In the genomic region with DNA sequence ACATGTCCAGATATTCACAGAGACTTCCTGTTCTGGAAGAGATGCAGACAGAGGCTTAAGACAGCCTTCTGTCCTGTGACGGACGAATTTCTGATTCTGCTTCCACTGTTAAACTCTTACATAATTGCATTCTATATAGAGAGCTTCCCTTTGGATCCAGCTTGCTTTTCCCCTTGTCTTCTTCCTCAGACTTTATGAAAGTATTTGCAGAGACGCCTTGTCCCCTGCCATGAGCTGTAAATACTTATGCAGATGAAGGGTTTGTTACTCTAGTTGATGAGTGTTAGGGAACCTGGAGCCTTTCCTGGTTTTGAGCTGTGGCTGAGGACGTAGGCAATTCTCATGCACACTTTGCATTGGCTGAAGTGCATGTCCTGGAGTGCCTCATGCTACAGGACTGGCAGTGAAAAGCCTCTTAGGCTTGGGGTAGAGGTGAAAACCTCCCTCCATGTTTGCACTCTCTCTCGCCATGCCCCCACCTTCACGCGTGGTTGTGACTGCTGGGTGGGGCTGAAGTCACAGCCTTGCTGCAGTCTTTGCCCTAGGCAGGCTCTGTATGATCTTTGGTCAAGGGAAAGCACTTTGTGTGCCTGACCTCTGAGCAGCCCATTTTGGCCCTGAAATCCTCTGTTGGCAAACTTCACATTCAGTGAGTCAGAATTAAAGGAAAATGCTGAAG, we compare ENCODE assay signal across 10 cellular contexts.
DNase-seq lines count a peak whose midpoint lies in the region; ATAC-seq and TF ChIP-seq lines count a peak whose summit lies in the region.
"Had no signal": no experiment of that assay in that cellular context is flagged by ENCODE, and none has a peak within 500 bp of the region (broad histone marks: within the 10 kb centered on the region; RNA-seq: fewer than 3 reads in every experiment).

No MANE protein-coding gene starts in this region.

- no peak overlapping the region for H4K8ac ChIP-seq in mesenchymal stem cell (ENCODE audit: low read length)

- H2BK12ac ChIP-seq in mesenchymal stem cell (ENCODE audit: low read length in 2 of 2), result no peak overlapping the region

- H4K20me1 ChIP-seq in PC-9 (ENCODE audit: insufficient read depth), result no peaks in the 10 kb centered on the region

- peak; percentile 53 to 85 for TF ChIP-seq EP300 in tibial nerve (IDR thresholded peaks at IDR 0.05)

- WGBS in mesenchymal stem cell, result 29% methylated on average over 7 of the region's 7 CpGs
- 25% methylated on average over 7 of the region's 7 CpGs for WGBS in tibial nerve, 2 donors
- WGBS in prostate gland, result 51% methylated on average over 7 of the region's 7 CpGs

- no peaks in the 10 kb centered on the region; the same call in 1 of the 2 replicates for H3K9me2 ChIP-seq in PC-9 (ENCODE audit: insufficient read depth)

- H3K9me3 ChIP-seq in RWPE2 (ENCODE audit: severe bottlenecking) (no peaks in the 10 kb centered on the region), mesenchymal stem cell (ENCODE audit: control insufficient read depth, low read length) (no peaks in the 10 kb centered on the region), tibial nerve (no peaks in the 10 kb centered on the region), prostate gland (no peaks in the 10 kb centered on the region), PC-9 (ENCODE audit: insufficient read depth, low read depth) (no peaks in the 10 kb centered on the region)

- no peaks in the 10 kb centered on the region for H3F3A ChIP-seq in PC-9 (ENCODE audit: insufficient read depth, low read depth)

- no peaks in the 10 kb centered on the region for H3K79me2 ChIP-seq in PC-9 (ENCODE audit: low read depth)

- no peak overlapping the region for H2AK5ac ChIP-seq in mesenchymal stem cell (ENCODE audit: low read length, severe bottlenecking)

- H3K27me3 ChIP-seq in RWPE2 (ENCODE audit: insufficient read depth, poor library complexity, severe bottlenecking) (no peaks in the 10 kb centered on the region), mesenchymal stem cell (ENCODE audit: control insufficient read depth in 1 of 2, insufficient read depth in 1 of 2, low read length in 2 of 2) (no peaks in the 10 kb centered on the region), tibial nerve (no peaks in the 10 kb centered on the region), prostate gland (replicated peaks; ENCODE audit: insufficient read depth) (no peaks in the 10 kb centered on the region), PC-9 (ENCODE audit: insufficient read depth, low read depth) (no peaks in the 10 kb centered on the region)

- TF ChIP-seq CTCF in RWPE2 (IDR thresholded peaks at IDR 0.05; ENCODE audit: poor library complexity, severe bottlenecking), result no peak
- TF ChIP-seq CTCF in fibroblast of mammary gland (conservative IDR thresholded peaks at IDR 0.05; ENCODE audit: control insufficient read depth, insufficient read depth, low read depth, low read length), result no peak
- no peak for TF ChIP-seq CTCF in tibial nerve (IDR thresholded peaks at IDR 0.05)
- TF ChIP-seq CTCF in prostate gland (IDR thresholded peaks at IDR 0.05), result no peak
- TF ChIP-seq CTCF in PC-9 (conservative IDR thresholded peaks at IDR 0.05), result no peak

- BruUV-seq in PC-9 (replicated peaks; lab: Mats Ljungman, UMichigan), result no TSS peak

- H3K4me3 ChIP-seq in RWPE2 (ENCODE audit: severe bottlenecking) (no peak overlapping the region), fibroblast of mammary gland (ENCODE audit: control insufficient read depth, low read depth, low read length) (no peak overlapping the region), mesenchymal stem cell (ENCODE audit: insufficient read depth in 1 of 2, low read depth in 1 of 2, low read length in 2 of 2) (peak overlapping the region in 1 of 2 experiments; percentile 37), tibial nerve (no peak overlapping the region), prostate gland (no peak overlapping the region), PC-9 (no peak overlapping the region)

- CTCF ChIA-PET in PC-9 (lab: Charles Lee), result no interaction called here

- no peak overlapping the region for H2BK5ac ChIP-seq in mesenchymal stem cell (ENCODE audit: low read depth, low read length, poor library complexity, severe bottlenecking)

- H3K4me1 ChIP-seq in RWPE2 (ENCODE audit: insufficient read depth, poor library complexity, severe bottlenecking) (peaks cover 11% of the 10 kb centered on the region), mesenchymal stem cell (ENCODE audit: control insufficient read depth, insufficient read depth, low read depth, low read length) (peaks cover 3% of the 10 kb centered on the region), tibial nerve (peaks cover 0 to 48% (median 25%) of the 10 kb centered on the region in 4 donors), prostate gland (replicated peaks) (no peaks in the 10 kb centered on the region), PC-9 (replicated peaks; ENCODE audit: insufficient read depth) (no peaks in the 10 kb centered on the region)

- H2BK15ac ChIP-seq in mesenchymal stem cell (ENCODE audit: low read depth, poor library complexity, severe bottlenecking), result no peak overlapping the region

- peak overlapping the region; percentile 60 for H3K9ac ChIP-seq in mesenchymal stem cell (ENCODE audit: low read length)

- peak overlapping the region in 1 of 2 experiments; percentile 69 for H3K23ac ChIP-seq in mesenchymal stem cell (ENCODE audit: low read length in 2 of 2)

- H3K79me1 ChIP-seq in mesenchymal stem cell (replicated peaks; ENCODE audit: low read length, poor library complexity, severe bottlenecking), result peaks cover 22% of the 10 kb centered on the region

- DNase-seq in RWPE2 (ENCODE audit: low spot score) (no peak), fibroblast of mammary gland (ENCODE audit: low read depth) (peak; percentile 85), mesenchymal stem cell (no peak), tibial nerve (ENCODE audit: low spot score in 2 of 2) (peak; percentile 31 to 64), prostate gland (ENCODE audit: low spot score) (no peak), PC-9 (no peak), NOMO-1 treated with DMSO at 0.1 percent for 48 hours (lab: John Stamatoyannopoulos, UW; ENCODE audit: unreplicated experiment) (no peak), H4 (ENCODE audit: low spot score) (no peak)
- DNase-seq: activated naive CD8-positive, alpha-beta T cell treated with anti-CD3 and anti-CD28 coated beads for 36 hours; NCI-H526 treated with DMSO at 0.1 percent for 48 hours had no signal

- peak overlapping the region in 1 of 2 experiments; percentile 1 for H3K18ac ChIP-seq in mesenchymal stem cell (ENCODE audit: low read depth in 1 of 2, low read length in 2 of 2)

- H3K27ac ChIP-seq in RWPE2 (ENCODE audit: poor library complexity, severe bottlenecking), result peak overlapping the region; percentile 43
- no peak overlapping the region for H3K27ac ChIP-seq in mesenchymal stem cell (ENCODE audit: low read length, poor library complexity, severe bottlenecking)
- peak overlapping the region; percentile 55 to 85 (median 64) for H3K27ac ChIP-seq in tibial nerve
- peak overlapping the region in 1 of 2 donors; percentile 5 for H3K27ac ChIP-seq in prostate gland
- no peak overlapping the region for H3K27ac ChIP-seq in PC-9

- H3K4ac ChIP-seq in mesenchymal stem cell (ENCODE audit: low read depth in 1 of 2, low read length in 2 of 2), result no peak overlapping the region

- H2AFZ ChIP-seq in mesenchymal stem cell (ENCODE audit: low read depth, low read length), result no peak overlapping the region
- H2AFZ ChIP-seq in PC-9, result no peak overlapping the region

- no peak for ATAC-seq in RWPE2 (ENCODE audit: low read depth)

- TF ChIP-seq POLR2A in tibial nerve (IDR thresholded peaks at IDR 0.05) (no peak), prostate gland (IDR thresholded peaks at IDR 0.05) (no peak)

- H3K36me3 ChIP-seq in RWPE2 (ENCODE audit: low read depth), result no peaks in the 10 kb centered on the region
- H3K36me3 ChIP-seq in mesenchymal stem cell (ENCODE audit: control insufficient read depth in 1 of 2, insufficient read depth in 2 of 2, low read depth in 1 of 2, low read length in 2 of 2), result no peaks in the 10 kb centered on the region
- no peaks in the 10 kb centered on the region for H3K36me3 ChIP-seq in tibial nerve
- no peaks in the 10 kb centered on the region for H3K36me3 ChIP-seq in prostate gland
- no peaks in the 10 kb centered on the region for H3K36me3 ChIP-seq in PC-9 (ENCODE audit: low read depth)

- H2BK120ac ChIP-seq in mesenchymal stem cell (ENCODE audit: low read depth, low read length), result no peak overlapping the region

- no peak overlapping the region for H3K4me2 ChIP-seq in mesenchymal stem cell (ENCODE audit: low read length, poor library complexity, severe bottlenecking)
- no peak overlapping the region for H3K4me2 ChIP-seq in PC-9

- H3K14ac ChIP-seq in mesenchymal stem cell (ENCODE audit: low read length in 2 of 2), result no peak overlapping the region

- no peak overlapping the region for H4K91ac ChIP-seq in mesenchymal stem cell (ENCODE audit: low read length)

- intact Hi-C loops in prostate gland (cut with DNase I) (no loop called here), PC-9 (cut with micrococcal nuclease; ENCODE audit: unreplicated experiment) (no loop called here)

- POLR2A ChIA-PET in PC-9 (lab: Charles Lee; ENCODE audit: unreplicated experiment), result no interaction called here

Comparison
In these comparisons a context has a peak if more than half of its experiments do, and no peak if none do; other contexts are left out.
1. DNase-seq: peak in fibroblast of mammary gland (single experiment) and tibial nerve (2 of 2); none in RWPE2 (single experiment), mesenchymal stem cell (single experiment), prostate gland (single experiment), PC-9 (0 of 2), NOMO-1 treated with DMSO at 0.1 percent for 48 hours (single experiment) and H4 (single experiment).
2. H3K27ac ChIP-seq: peak in RWPE2 (single experiment) and tibial nerve (4 of 4); none in mesenchymal stem cell (single experiment) and PC-9 (single experiment).